ENCODE assay signal across 8 cellular contexts in genomic region chr1:39738622-39739366, GRCh38. TPM values are rescaled to one million over a fixed set of nuclear protein-coding genes. Genes with fewer than 3 reads are reported as not detected.
DNase-seq lines count a peak whose midpoint lies in the region; ATAC-seq and TF ChIP-seq lines count a peak whose summit lies in the region.

Gene PPIE, plus strand, starts transcription at chr1:39738882. Its CDS starts 19 bp downstream, at chr1:39738901.

- no peaks in the 10 kb centered on the region for H3K9me3 Mint-ChIP-seq in HFFc6
- peaks cover 1% of the 10 kb centered on the region for H3K9me3 Mint-ChIP-seq in activated naive CD8-positive, alpha-beta T cell treated with anti-CD3 and anti-CD28 coated beads for 36 hours
- no peaks in the 10 kb centered on the region for H3K9me3 Mint-ChIP-seq in osteocyte (ENCODE audit: unreplicated experiment)

- ATAC-seq in thoracic aorta (ENCODE audit: insufficient number of reproducible peaks, low FRiP score, low read depth), result peak; percentile 63

- intact Hi-C loops in head of caudate nucleus (cut with DNase I), result no loop called here

- H3F3A ChIP-seq in SU-DHL-6 (ENCODE audit: insufficient read depth), result 0 out of 2 replicates have a peak, but pooled peaks cover 3% of the 10 kb centered on the region

- H3K36me3 ChIP-seq in SU-DHL-6 (ENCODE audit: low read length), result peaks cover 14% of the 10 kb centered on the region; the same call in 1 of the 2 replicates
- H3K36me3 ChIP-seq in thoracic aorta, result peaks cover 10% of the 10 kb centered on the region

- no peaks in the 10 kb centered on the region for H4K20me1 ChIP-seq in SU-DHL-6 (ENCODE audit: low read depth, low read length)

- peak within 1 kb of the TSS; percentile 78 for H3K9ac ChIP-seq in SU-DHL-6 (ENCODE audit: low read length)

- no peaks in the 10 kb centered on the region for H3K9me2 ChIP-seq in SU-DHL-6 (replicated peaks; ENCODE audit: insufficient read depth, low read length)

- no peak for TF ChIP-seq CTCF in HFFc6 (IDR thresholded peaks at IDR 0.05)
- TF ChIP-seq CTCF in SU-DHL-6 (IDR thresholded peaks at IDR 0.05; ENCODE audit: insufficient read depth, low read length, poor library complexity, severe bottlenecking), result no peak
- no peak for TF ChIP-seq CTCF in osteocyte (IDR thresholded peaks at IDR 0.05)
- TF ChIP-seq CTCF in thoracic aorta (IDR thresholded peaks at IDR 0.05), result no peak

- H3K27ac Mint-ChIP-seq in HFFc6 (peak within 1 kb of the TSS; percentile 90), osteocyte (ENCODE audit: unreplicated experiment) (peak within 1 kb of the TSS; percentile 90)
- H3K27ac Mint-ChIP-seq in activated naive CD8-positive, alpha-beta T cell treated with anti-CD3 and anti-CD28 coated beads for 36 hours, result peak within 1 kb of the TSS; percentile 95

- peak within 1 kb of the TSS; percentile 75 for H3K4me2 ChIP-seq in SU-DHL-6 (ENCODE audit: low read depth, low read length, poor library complexity, severe bottlenecking)

- H3K4me1 Mint-ChIP-seq in HFFc6 (ENCODE audit: low read depth) (peaks cover 18% of the 10 kb centered on the region), osteocyte (ENCODE audit: unreplicated experiment) (peaks cover 21% of the 10 kb centered on the region)
- peaks cover 26% of the 10 kb centered on the region for H3K4me1 Mint-ChIP-seq in activated naive CD8-positive, alpha-beta T cell treated with anti-CD3 and anti-CD28 coated beads for 36 hours

- DNase-seq in ELF-1 (ENCODE audit: low read depth, low spot score) (peak; percentile 85), HFFc6 (peak; percentile 68), NCI-H1105 treated with DMSO at 0.1 percent for 48 hours (lab: John Stamatoyannopoulos, UW) (peak; percentile 86), head of caudate nucleus (peak; percentile 90 to 99 (median 95)), osteocyte (ENCODE audit: extremely low spot score, unreplicated experiment) (peak; percentile 95), thoracic aorta (ENCODE audit: low spot score) (peak; percentile 90)
- DNase-seq in activated naive CD8-positive, alpha-beta T cell treated with anti-CD3 and anti-CD28 coated beads for 36 hours, result peak; percentile 93

- peak within 1 kb of the TSS; percentile 77 for H2AFZ ChIP-seq in SU-DHL-6 (ENCODE audit: low read depth, low read length, severe bottlenecking)

- H3K79me2 ChIP-seq in SU-DHL-6 (ENCODE audit: insufficient read depth, low read length), result peaks cover 16% of the 10 kb centered on the region

- H3K27me3 ChIP-seq in SU-DHL-6 (ENCODE audit: low read length) (no peaks in the 10 kb centered on the region), thoracic aorta (replicated peaks; ENCODE audit: insufficient read depth) (no peaks in the 10 kb centered on the region)

- H3K9me3 ChIP-seq in SU-DHL-6 (ENCODE audit: insufficient read depth, low read length), result no peaks in the 10 kb centered on the region
- no peaks in the 10 kb centered on the region for H3K9me3 ChIP-seq in thoracic aorta

- H3K4me3 ChIP-seq in SU-DHL-6 (ENCODE audit: insufficient read depth, low read length, poor library complexity, severe bottlenecking), result peak within 1 kb of the TSS; percentile 73
- H3K4me3 ChIP-seq in thoracic aorta, result peak within 1 kb of the TSS; percentile 90

- H3K4me3 Mint-ChIP-seq in HFFc6, result peak within 1 kb of the TSS; percentile 97
- peak within 1 kb of the TSS; percentile 96 for H3K4me3 Mint-ChIP-seq in activated naive CD8-positive, alpha-beta T cell treated with anti-CD3 and anti-CD28 coated beads for 36 hours
- peak within 1 kb of the TSS; percentile 96 for H3K4me3 Mint-ChIP-seq in osteocyte (ENCODE audit: unreplicated experiment)

- H3K27ac ChIP-seq in SU-DHL-6 (ENCODE audit: low read depth, low read length) (no peak within 1 kb of the TSS), thoracic aorta (peak within 1 kb of the TSS; percentile 51 to 74)

- H3K36me3 Mint-ChIP-seq in HFFc6 (ENCODE audit: low read depth) (peaks cover 30% of the 10 kb centered on the region; the same call in 1 of the 2 replicates), osteocyte (ENCODE audit: unreplicated experiment) (peaks cover 16% of the 10 kb centered on the region)
- peaks cover 24% of the 10 kb centered on the region for H3K36me3 Mint-ChIP-seq in activated naive CD8-positive, alpha-beta T cell treated with anti-CD3 and anti-CD28 coated beads for 36 hours

- peaks cover 9 to 21% of the 10 kb centered on the region in 2 donors for H3K4me1 ChIP-seq in thoracic aorta (ENCODE audit: control insufficient read depth in 1 of 2, low read depth in 2 of 2)

- H3K27me3 Mint-ChIP-seq in HFFc6 (ENCODE audit: insufficient read depth), result peaks cover 11% of the 10 kb centered on the region
- peaks cover 12% of the 10 kb centered on the region for H3K27me3 Mint-ChIP-seq in activated naive CD8-positive, alpha-beta T cell treated with anti-CD3 and anti-CD28 coated beads for 36 hours
- H3K27me3 Mint-ChIP-seq in osteocyte (ENCODE audit: unreplicated experiment), result peaks cover 17% of the 10 kb centered on the region

RNA-seq across cellular contexts. Expression of gene PPIE, which starts in this region (rescaled TPM):
- total RNA-seq in HFFc6 (2021; fragmentation: NEBNext Ultra II Directional; extraction: Animal tissue kit (Norgen Biotek cat#: 25700)), result 10 to 100 TPM; 38.9 to 45.8 (median 41.7) TPM
- total RNA-seq in activated naive CD8-positive, alpha-beta T cell treated with anti-CD3 and anti-CD28 coated beads for 36 hours, result 10 to 100 TPM; 66.9 to 68.0 TPM
- total RNA-seq in osteocyte (38.4 and 40.8 TPM in 2 replicates), thoracic aorta (10 to 100 TPM; 30.4 to 53.9 TPM)
